ENCODE assay signal across 18 cellular contexts in the genomic region with DNA sequence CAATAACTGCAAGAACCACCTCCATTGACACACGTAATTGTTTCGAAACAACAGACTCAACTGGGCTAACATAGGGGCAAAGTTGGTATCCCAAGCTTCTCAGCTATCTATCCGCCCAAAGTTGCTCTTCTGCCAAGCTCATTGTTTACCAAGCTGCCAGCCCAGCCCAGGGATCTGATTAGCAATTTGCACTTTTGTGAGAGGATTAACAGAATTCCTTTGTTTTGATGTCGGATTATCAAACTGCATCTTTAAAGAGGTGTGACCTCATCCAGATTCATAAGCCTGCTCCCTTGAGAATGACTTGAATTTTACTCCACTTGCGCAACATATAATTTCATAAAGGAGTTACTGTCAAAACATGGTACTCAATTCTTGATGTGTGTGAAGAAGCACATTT.
DNase-seq lines count a peak whose midpoint lies in the region; ATAC-seq, FAIRE-seq and TF ChIP-seq lines count a peak whose summit lies in the region.
"Had no signal": no experiment of that assay in that cellular context is flagged by ENCODE, and none has a peak within 500 bp of the region (broad histone marks: within the 10 kb centered on the region; RNA-seq: fewer than 3 reads in every experiment).

No MANE protein-coding gene starts in this region.

- H3T11ph ChIP-seq in H9 (ENCODE audit: low read length) = no peak overlapping the region

- H3K79me1 ChIP-seq in H9 (ENCODE audit: insufficient read depth, low read depth, low read length, poor library complexity, severe bottlenecking) = no peaks in the 10 kb centered on the region

- no peak overlapping the region for H2BK5ac ChIP-seq in H9 (ENCODE audit: insufficient read length, low read length)

- H2BK120ac ChIP-seq in H9 (ENCODE audit: low read depth, low read length, poor library complexity, severe bottlenecking) = no peak overlapping the region

- TF ChIP-seq CTCF in H9 (conservative IDR thresholded peaks at IDR 0.05) = no peak
- no peak for TF ChIP-seq CTCF in neural crest cell (conservative IDR thresholded peaks at IDR 0.05)

- no peak overlapping the region for H3K23ac ChIP-seq in H9 (ENCODE audit: insufficient read length, low read depth, low read length)

- H3K4me1 Mint-ChIP-seq in H9 (peaks cover 36 to 57% of the 10 kb centered on the region in 2 experiments), neural crest cell (peaks cover 42% of the 10 kb centered on the region)
- H3K4me1 Mint-ChIP-seq: stimulated activated effector memory CD8-positive, alpha-beta T cell treated with anti-CD3 and anti-CD28 coated beads, Interleukin-12 subunit alpha, Interleukin-12 subunit beta, amount 100 ng/mL, for 72 hours had no signal

- no peaks in the 10 kb centered on the region for H3K23me2 ChIP-seq in H9 (ENCODE audit: insufficient read length, low read depth, low read length, poor library complexity, severe bottlenecking)

- peak; percentile 56 for ATAC-seq in esophagus mucosa
- no peak for ATAC-seq in HG02852 (IDR thresholded peaks at IDR 0.05; ENCODE audit: unreplicated experiment)
- ATAC-seq in GM18861 (IDR thresholded peaks at IDR 0.05; ENCODE audit: unreplicated experiment) = no peak
- ATAC-seq: stimulated activated effector memory CD8-positive, alpha-beta T cell treated with anti-CD3 and anti-CD28 coated beads, Interleukin-12 subunit alpha, Interleukin-12 subunit beta, amount 100 ng/mL, for 72 hours had no signal

- H3K27ac Mint-ChIP-seq in H9 (peak overlapping the region; percentile 62 to 81 (median 77); a peak in 6 of 7 replicates), neural crest cell (ENCODE audit: unreplicated experiment) (peak overlapping the region; percentile 86)
- H3K27ac Mint-ChIP-seq: stimulated activated effector memory CD8-positive, alpha-beta T cell treated with anti-CD3 and anti-CD28 coated beads, Interleukin-12 subunit alpha, Interleukin-12 subunit beta, amount 100 ng/mL, for 72 hours had no signal

- no peak overlapping the region for H2BK12ac ChIP-seq in H9 (ENCODE audit: insufficient read length, low read depth, low read length)

- no peaks in the 10 kb centered on the region for H3K79me2 ChIP-seq in H9 (ENCODE audit: insufficient read depth, low read length)
- H3K79me2 ChIP-seq: parathyroid adenoma had no signal

- no peak overlapping the region for H3K18ac ChIP-seq in H9 (ENCODE audit: insufficient read length, low read depth, low read length)

- H3K4ac ChIP-seq in H9 (ENCODE audit: low read depth, low read length) = no peak overlapping the region

- H3K27me3 ChIP-seq in H9 (ENCODE audit: insufficient read depth, low read length) = no peaks in the 10 kb centered on the region
- H3K27me3 ChIP-seq: dorsolateral prefrontal cortex, SJCRH30, spleen, transverse colon had no signal

- H4K5ac ChIP-seq in H9 (ENCODE audit: insufficient read length, low read depth, low read length) = no peak overlapping the region

- peaks cover 14% of the 10 kb centered on the region for H3K4me1 ChIP-seq in H9 (ENCODE audit: insufficient read depth, low read length)
- H3K4me1 ChIP-seq: parathyroid adenoma had no signal

- no peak overlapping the region for H3K9ac ChIP-seq in H9 (ENCODE audit: extremely low read depth, insufficient read length, low read length)
- H3K9ac ChIP-seq: parathyroid adenoma had no signal

- H3K4me2 ChIP-seq in H9 (ENCODE audit: insufficient read depth, insufficient read length, low read length) = no peak overlapping the region

- no peaks in the 10 kb centered on the region for H3K9me3 ChIP-seq in H9 (ENCODE audit: control insufficient read depth, low read depth, low read length)
- H3K9me3 ChIP-seq: SJCRH30, spleen, transverse colon had no signal

- no peak overlapping the region for H4K8ac ChIP-seq in H9 (replicated peaks; ENCODE audit: insufficient read length, low read depth, low read length)

- H3K27ac ChIP-seq in H9 (ENCODE audit: insufficient read length, low read depth, low read length) = no peak overlapping the region
- H3K27ac ChIP-seq: dorsolateral prefrontal cortex, parathyroid adenoma, SJCRH30, spleen, transverse colon had no signal

- no peak overlapping the region for H3K56ac ChIP-seq in H9 (ENCODE audit: insufficient read length, low read depth, low read length)

- FAIRE-seq in GM12892 (lab: Jason Lieb, UNC) = no peak

- no peak overlapping the region for H2BK20ac ChIP-seq in H9 (ENCODE audit: low read depth, low read length, poor library complexity, severe bottlenecking)

- peak overlapping the region in 1 of 2 experiments; percentile 14; a peak in 2 of 5 replicates for H3K4me3 Mint-ChIP-seq in H9
- H3K4me3 Mint-ChIP-seq in neural crest cell = peak overlapping the region; percentile 7
- H3K4me3 Mint-ChIP-seq: stimulated activated effector memory CD8-positive, alpha-beta T cell treated with anti-CD3 and anti-CD28 coated beads, Interleukin-12 subunit alpha, Interleukin-12 subunit beta, amount 100 ng/mL, for 72 hours had no signal

- no peak overlapping the region for H2BK15ac ChIP-seq in H9 (ENCODE audit: low read depth, low read length)

- H2AK5ac ChIP-seq in H9 (ENCODE audit: insufficient read length, low read length) = no peak overlapping the region

- no peak overlapping the region for H2AFZ ChIP-seq in H9 (ENCODE audit: low read length)
- H2AFZ ChIP-seq: parathyroid adenoma had no signal

- H3K36me3 Mint-ChIP-seq in H9 (ENCODE audit: insufficient read depth in 1 of 3, low read depth in 3 of 3) (peaks cover 9 to 18% (median 9%) of the 10 kb centered on the region in 3 experiments), neural crest cell (ENCODE audit: low read depth) (peaks cover 23% of the 10 kb centered on the region)
- H3K36me3 Mint-ChIP-seq: stimulated activated effector memory CD8-positive, alpha-beta T cell treated with anti-CD3 and anti-CD28 coated beads, Interleukin-12 subunit alpha, Interleukin-12 subunit beta, amount 100 ng/mL, for 72 hours had no signal

- H3K9me3 Mint-ChIP-seq in H9 (0 out of 5 replicates have a peak, but pooled peaks cover 0 to 3% of the 10 kb centered on the region in 2 experiments), neural crest cell (peaks cover 13% of the 10 kb centered on the region)

- H3K14ac ChIP-seq in H9 (ENCODE audit: insufficient read depth, low read length) = no peak overlapping the region

- DNase-seq in H9 (no peak), NCI-H82 (lab: John Stamatoyannopoulos, UW) (peak; percentile 94), neural crest cell (ENCODE audit: low read depth, low spot score) (no peak), CD1c-positive myeloid dendritic cell (ENCODE audit: extremely low spot score) (no peak), GM12892 (ENCODE audit: insufficient read length) (no peak)
- DNase-seq: activated CD4-positive, alpha-beta T cell treated with anti-CD3 and anti-CD28 coated beads for 4 hours; activated naive CD4-positive, alpha-beta T cell treated with anti-CD3 and anti-CD28 coated beads, Interleukin-2, amount 50 U/mL, for 16 hours; dorsolateral prefrontal cortex; KG1; OCI-M1; SJCRH30; spleen; transverse colon had no signal

- peaks cover 1% of the 10 kb centered on the region; the same call in 1 of the 2 replicates for H3K27me3 Mint-ChIP-seq in H9 (ENCODE audit: low read depth)
- H3K27me3 Mint-ChIP-seq in neural crest cell (ENCODE audit: low read depth) = no peaks in the 10 kb centered on the region

- no peaks in the 10 kb centered on the region for H4K20me1 ChIP-seq in H9 (ENCODE audit: control insufficient read depth, insufficient read depth, insufficient read length)

- TF ChIP-seq POLR2A in GM12892 (IDR thresholded peaks at IDR 0.05; ENCODE audit: low read depth, low read length) = no peak

- WGBS in H9 (ENCODE audit: extremely low coverage, insufficient read length, low lambda C conversion rate) = no CpG with 5 or more reads among the region's 5 CpGs

- no peak overlapping the region for H4K91ac ChIP-seq in H9 (ENCODE audit: insufficient read length, low read depth, low read length)
